In the genomic region with DNA sequence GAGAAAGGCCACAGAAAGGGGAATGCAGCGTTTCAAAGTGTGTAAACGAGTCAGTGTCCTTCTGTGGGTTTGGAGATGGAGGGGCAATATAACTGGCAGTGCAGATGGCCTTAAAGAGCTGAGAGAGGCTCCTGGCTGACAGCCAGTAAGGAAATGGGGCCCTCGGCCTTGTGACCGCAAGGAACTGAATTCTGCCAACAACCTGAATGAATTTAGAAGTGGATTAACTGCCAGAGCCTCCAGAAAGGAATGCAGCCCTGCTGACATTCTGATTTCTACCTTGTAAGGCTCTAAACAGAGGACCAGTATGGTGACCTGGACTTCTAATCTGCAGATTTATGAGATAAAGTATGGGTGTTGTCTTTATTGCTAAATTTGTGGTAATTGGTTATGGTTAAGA, we compare ENCODE assay signal across 10 cellular contexts. TPM values are rescaled to one million over a fixed set of nuclear protein-coding genes. Genes with fewer than 3 reads are reported as not detected.
DNase-seq lines count a peak whose midpoint lies in the region; TF ChIP-seq lines count a peak whose summit lies in the region.
"Had no signal": no experiment of that assay in that cellular context is flagged by ENCODE, and none has a peak within 500 bp of the region (broad histone marks: within the 10 kb centered on the region; RNA-seq: fewer than 3 reads in every experiment).

No MANE protein-coding gene starts in this region.

- H3K4me3 ChIP-seq in fibroblast of mammary gland (ENCODE audit: control insufficient read depth, low read depth, low read length): no peak overlapping the region
- H3K4me3 ChIP-seq in tibial artery: no peak overlapping the region
- H3K4me3 ChIP-seq in CD4-positive, alpha-beta memory T cell (ENCODE audit: low read length in 2 of 2): no peak overlapping the region
- H3K4me3 ChIP-seq: breast epithelium had no signal

- DNase-seq in DMS53 (lab: John Stamatoyannopoulos, UW) (peak; percentile 9), DMS53 treated with DMSO at 0.1 percent for 48 hours (lab: John Stamatoyannopoulos, UW; ENCODE audit: unreplicated experiment) (no peak), NOMO-1 (lab: John Stamatoyannopoulos, UW; ENCODE audit: unreplicated experiment in 2 of 2) (peak; percentile 84 to 90), fibroblast of mammary gland (ENCODE audit: low read depth) (peak; percentile 38), tibial artery (peak; percentile 34 to 65), activated T-cell treated with anti-CD3 and anti-CD28 coated beads for 4 hours (no peak)
- no peak for DNase-seq in activated T-helper 1 cell treated with anti-CD3 and anti-CD28 coated beads, Interleukin-12 subunit alpha, Interleukin-12 subunit beta, Interleukin-2, Interleukin-4 antibody, amounts not matched to agents 30 ng/mL and 10 ng/mL and 1 ng/mL, durations not matched to agents 14 hours and 24 hours and 36 hours (ENCODE audit: low spot score)
- no peak for DNase-seq in CD4-positive, alpha-beta memory T cell

- no peak for TF ChIP-seq CTCF in fibroblast of mammary gland (conservative IDR thresholded peaks at IDR 0.05; ENCODE audit: control insufficient read depth, insufficient read depth, low read depth, low read length)
- no peak for TF ChIP-seq CTCF in tibial artery (IDR thresholded peaks at IDR 0.05)

- peaks cover 0 to 28% (median 14%) of the 10 kb centered on the region in 4 donors for H3K4me1 ChIP-seq in tibial artery
- no peaks in the 10 kb centered on the region for H3K4me1 ChIP-seq in CD4-positive, alpha-beta memory T cell (ENCODE audit: insufficient read depth, low read length)
- H3K4me1 ChIP-seq: breast epithelium had no signal

- CTCF ChIA-PET in CD4-positive, alpha-beta memory T cell (lab: Charles Lee; ENCODE audit: partially characterized antibody): no interaction called here

- H3K27ac ChIP-seq in tibial artery: peak overlapping the region; percentile 9 to 64
- no peak overlapping the region for H3K27ac ChIP-seq in CD4-positive, alpha-beta memory T cell (ENCODE audit: low read depth, low read length)
- H3K27ac ChIP-seq: 22Rv1 had no signal

- H3K36me3 ChIP-seq in tibial artery: no peaks in the 10 kb centered on the region
- no peaks in the 10 kb centered on the region for H3K36me3 ChIP-seq in CD4-positive, alpha-beta memory T cell (ENCODE audit: insufficient read depth, low read length)
- H3K36me3 ChIP-seq: breast epithelium had no signal

- POLR2A ChIA-PET in CD4-positive, alpha-beta memory T cell (lab: Charles Lee; ENCODE audit: partially characterized antibody): no interaction called here

- no peaks in the 10 kb centered on the region for H3K27me3 ChIP-seq in tibial artery
- no peaks in the 10 kb centered on the region for H3K27me3 ChIP-seq in CD4-positive, alpha-beta memory T cell (ENCODE audit: insufficient read depth, low read length)
- H3K27me3 ChIP-seq: breast epithelium had no signal

- no peaks in the 10 kb centered on the region for H3K9me3 ChIP-seq in tibial artery
- H3K9me3 ChIP-seq in CD4-positive, alpha-beta memory T cell (ENCODE audit: control insufficient read depth in 1 of 2, low read length in 2 of 2): no peaks in the 10 kb centered on the region
- H3K9me3 ChIP-seq: breast epithelium had no signal

- H3K4me3 Mint-ChIP-seq in activated T-helper 1 cell treated with anti-CD3 and anti-CD28 coated beads, Interleukin-12 subunit alpha, Interleukin-12 subunit beta, Interleukin-2, Interleukin-4 antibody, amounts not matched to agents 30 ng/mL and 10 ng/mL and 1 ng/mL, durations not matched to agents 14 hours and 24 hours and 36 hours: no peak overlapping the region
- no peak overlapping the region for H3K4me3 Mint-ChIP-seq in CD4-positive, alpha-beta memory T cell

- intact Hi-C loops in tibial artery (cut with DNase I; ENCODE audit: low total_unique reads): no loop called here
- intact Hi-C loops in activated T-helper 1 cell treated with anti-CD3 and anti-CD28 coated beads, Interleukin-12 subunit alpha, Interleukin-12 subunit beta, Interleukin-2, Interleukin-4 antibody, amounts not matched to agents 30 ng/mL and 10 ng/mL and 1 ng/mL, durations not matched to agents 14 hours and 24 hours and 36 hours (cut with micrococcal nuclease): no loop called here
- intact Hi-C loops in CD4-positive, alpha-beta memory T cell (cut with micrococcal nuclease): no loop called here

- H3K27me3 Mint-ChIP-seq in activated T-helper 1 cell treated with anti-CD3 and anti-CD28 coated beads, Interleukin-12 subunit alpha, Interleukin-12 subunit beta, Interleukin-2, Interleukin-4 antibody, amounts not matched to agents 30 ng/mL and 10 ng/mL and 1 ng/mL, durations not matched to agents 14 hours and 24 hours and 36 hours (ENCODE audit: insufficient read depth): peaks cover 20% of the 10 kb centered on the region
- peaks cover 4% of the 10 kb centered on the region in 2 donors for H3K27me3 Mint-ChIP-seq in CD4-positive, alpha-beta memory T cell

- no peaks in the 10 kb centered on the region for H3K36me3 Mint-ChIP-seq in activated T-helper 1 cell treated with anti-CD3 and anti-CD28 coated beads, Interleukin-12 subunit alpha, Interleukin-12 subunit beta, Interleukin-2, Interleukin-4 antibody, amounts not matched to agents 30 ng/mL and 10 ng/mL and 1 ng/mL, durations not matched to agents 14 hours and 24 hours and 36 hours (ENCODE audit: low read depth)
- H3K36me3 Mint-ChIP-seq in CD4-positive, alpha-beta memory T cell: no peaks in the 10 kb centered on the region

- no peak overlapping the region for H3K27ac Mint-ChIP-seq in activated T-helper 1 cell treated with anti-CD3 and anti-CD28 coated beads, Interleukin-12 subunit alpha, Interleukin-12 subunit beta, Interleukin-2, Interleukin-4 antibody, amounts not matched to agents 30 ng/mL and 10 ng/mL and 1 ng/mL, durations not matched to agents 14 hours and 24 hours and 36 hours
- no peak overlapping the region for H3K27ac Mint-ChIP-seq in CD4-positive, alpha-beta memory T cell

- H3K4me1 Mint-ChIP-seq in activated T-helper 1 cell treated with anti-CD3 and anti-CD28 coated beads, Interleukin-12 subunit alpha, Interleukin-12 subunit beta, Interleukin-2, Interleukin-4 antibody, amounts not matched to agents 30 ng/mL and 10 ng/mL and 1 ng/mL, durations not matched to agents 14 hours and 24 hours and 36 hours (ENCODE audit: low read depth): no peaks in the 10 kb centered on the region
- no peaks in the 10 kb centered on the region for H3K4me1 Mint-ChIP-seq in CD4-positive, alpha-beta memory T cell

- no peaks in the 10 kb centered on the region for H3K9me3 Mint-ChIP-seq in activated T-helper 1 cell treated with anti-CD3 and anti-CD28 coated beads, Interleukin-12 subunit alpha, Interleukin-12 subunit beta, Interleukin-2, Interleukin-4 antibody, amounts not matched to agents 30 ng/mL and 10 ng/mL and 1 ng/mL, durations not matched to agents 14 hours and 24 hours and 36 hours
- H3K9me3 Mint-ChIP-seq in CD4-positive, alpha-beta memory T cell: no peaks in the 10 kb centered on the region

RNA-seq across cellular contexts. Expression of a gene that starts 17.5 kb away (rescaled TPM):
- 17.6 and 20.7 TPM in 2 replicates for total RNA-seq in activated T-helper 1 cell treated with anti-CD3 and anti-CD28 coated beads, Interleukin-12 subunit alpha, Interleukin-12 subunit beta, Interleukin-2, Interleukin-4 antibody, amounts not matched to agents 30 ng/mL and 10 ng/mL and 1 ng/mL, durations not matched to agents 14 hours and 24 hours and 36 hours
- under 1 TPM; 0.36 to 0.41 TPM for total RNA-seq in CD4-positive, alpha-beta memory T cell
- under 1 TPM; 0.25 to 0.80 TPM for polyA plus RNA-seq in CD4-positive, alpha-beta memory T cell

Comparison
In these comparisons a context has a peak if more than half of its experiments do, and no peak if none do; other contexts are left out.
1. DNase-seq: peak in DMS53 (single experiment), NOMO-1 (2 of 2), fibroblast of mammary gland (single experiment) and tibial artery (2 of 2); none in DMS53 treated with DMSO at 0.1 percent for 48 hours (single experiment), activated T-cell treated with anti-CD3 and anti-CD28 coated beads for 4 hours (single experiment), activated T-helper 1 cell treated with anti-CD3 and anti-CD28 coated beads, Interleukin-12 subunit alpha, Interleukin-12 subunit beta, Interleukin-2, Interleukin-4 antibody, amounts not matched to agents 30 ng/mL and 10 ng/mL and 1 ng/mL, durations not matched to agents 14 hours and 24 hours and 36 hours (single experiment) and CD4-positive, alpha-beta memory T cell (0 of 5).
2. RNA of a gene that starts 17.5 kb away (total RNA-seq): 17.6 to 20.7 TPM in activated T-helper 1 cell treated with anti-CD3 and anti-CD28 coated beads, Interleukin-12 subunit alpha, Interleukin-12 subunit beta, Interleukin-2, Interleukin-4 antibody, amounts not matched to agents 30 ng/mL and 10 ng/mL and 1 ng/mL, durations not matched to agents 14 hours and 24 hours and 36 hours; 0.36 to 0.41 TPM in CD4-positive, alpha-beta memory T cell; every median in the first group is over 10 times any median in the second.